Comparison of ENCODE assay signal across 5 cellular contexts in genomic region chr3:140568131-140568530, GRCh38.
"Had no signal": no experiment of that assay in that cellular context is flagged by ENCODE, and none has a peak within 500 bp of the region (broad histone marks: within the 10 kb centered on the region; RNA-seq: fewer than 3 reads in every experiment).

No MANE protein-coding gene starts in this region.

- H3K27ac ChIP-seq: HL-60 had no signal

- H3K4me3 ChIP-seq: K562 had no signal

- DNase-seq: IMR-90, KBM-7 had no signal

- ATAC-seq: HepG2, K562 had no signal
